12 cellular contexts compared by ENCODE assay signal in genomic region chr2:71856709-71857525, GRCh38.
DNase-seq lines count a peak whose midpoint lies in the region; ATAC-seq and FAIRE-seq lines count a peak whose summit lies in the region.
"Had no signal": no experiment of that assay in that cellular context is flagged by ENCODE, and none has a peak within 500 bp of the region (broad histone marks: within the 10 kb centered on the region; RNA-seq: fewer than 3 reads in every experiment).

No MANE protein-coding gene starts in this region.

- H3K36me3 Mint-ChIP-seq in activated CD4-positive, alpha-beta memory T cell treated with anti-CD3 and anti-CD28 coated beads for 36 hours, result no peaks in the 10 kb centered on the region
- H3K36me3 Mint-ChIP-seq: CD8-positive, alpha-beta T cell had no signal

- POLR2A ChIA-PET in activated CD4-positive, alpha-beta memory T cell treated with anti-CD3 and anti-CD28 coated beads for 36 hours (lab: Charles Lee), result no interaction called here

- H3K9me3 Mint-ChIP-seq in activated CD4-positive, alpha-beta memory T cell treated with anti-CD3 and anti-CD28 coated beads for 36 hours, result peaks cover 4% of the 10 kb centered on the region

- intact Hi-C loops in activated CD4-positive, alpha-beta memory T cell treated with anti-CD3 and anti-CD28 coated beads for 36 hours (cut with micrococcal nuclease), result no loop called here

- no peak for ATAC-seq in GM18858 (IDR thresholded peaks at IDR 0.05; ENCODE audit: unreplicated experiment)
- ATAC-seq in HG03097 (IDR thresholded peaks at IDR 0.05; ENCODE audit: low FRiP score, unreplicated experiment), result no peak
- ATAC-seq: CD8-positive, alpha-beta T cell had no signal

- peak; percentile 43 for DNase-seq in EH (ENCODE audit: low read depth)
- no peak for DNase-seq in HTR-8/SVneo (ENCODE audit: insufficient read length, low spot score)
- peak; percentile 18 for DNase-seq in activated CD4-positive, alpha-beta memory T cell treated with anti-CD3 and anti-CD28 coated beads for 36 hours
- DNase-seq in kidney glomerular epithelial cell (lab: John Stamatoyannopoulos, UW), result peak; percentile 23
- DNase-seq in GM19238 (ENCODE audit: insufficient read length, low spot score), result no peak
- DNase-seq in SHP77 treated with DMSO at 0.1 percent for 48 hours (lab: John Stamatoyannopoulos, UW), result no peak
- DNase-seq: CD8-positive, alpha-beta T cell; HCEC 1CT; sigmoid colon had no signal

- peaks cover 3% of the 10 kb centered on the region for H3K27me3 Mint-ChIP-seq in activated CD4-positive, alpha-beta memory T cell treated with anti-CD3 and anti-CD28 coated beads for 36 hours

- CTCF ChIA-PET in activated CD4-positive, alpha-beta memory T cell treated with anti-CD3 and anti-CD28 coated beads for 36 hours (lab: Charles Lee), result no interaction called here

- no peak overlapping the region for H3K27ac Mint-ChIP-seq in activated CD4-positive, alpha-beta memory T cell treated with anti-CD3 and anti-CD28 coated beads for 36 hours
- H3K27ac Mint-ChIP-seq: CD8-positive, alpha-beta T cell had no signal

- H3K4me1 Mint-ChIP-seq in activated CD4-positive, alpha-beta memory T cell treated with anti-CD3 and anti-CD28 coated beads for 36 hours (ENCODE audit: low read depth), result no peaks in the 10 kb centered on the region

- FAIRE-seq in HTR-8/SVneo (lab: Jason Lieb, UNC), result peak; percentile 81
- FAIRE-seq: GM19239 had no signal

- no peak overlapping the region for H3K4me3 Mint-ChIP-seq in activated CD4-positive, alpha-beta memory T cell treated with anti-CD3 and anti-CD28 coated beads for 36 hours
- H3K4me3 Mint-ChIP-seq: CD8-positive, alpha-beta T cell had no signal

Comparison
In these comparisons a context has a peak if more than half of its experiments do, and no peak if none do; other contexts are left out.
1. DNase-seq: peak in EH (single experiment), activated CD4-positive, alpha-beta memory T cell treated with anti-CD3 and anti-CD28 coated beads for 36 hours (single experiment) and kidney glomerular epithelial cell (single experiment); none in HTR-8/SVneo (single experiment), GM19238 (single experiment) and SHP77 treated with DMSO at 0.1 percent for 48 hours (single experiment).